1 cellular context compared by ENCODE assay signal in genomic region chr16:11105038-11105903, GRCh38.
A peak's percentile ranks its signal among the peaks of the same experiment; 100 is the strongest.
TF ChIP-seq lines count a peak whose summit lies in the region.

No MANE protein-coding gene starts in this region.

TF ChIP-seq in K562, 482 proteins besides CTCF, POLR2A, EP300 and RAD21 (continued from another document and continues in another):
- TF ChIP-seq PKNOX1 (IDR thresholded peaks at IDR 0.05) (peak; percentile 87), NR4A1 (CRISPR knock-in tag; IDR thresholded peaks at IDR 0.05) (no peak), NR4A1 (tag; IDR thresholded peaks at IDR 0.05) (0 out of 2 replicates have a peak, but pooled peaks have one; percentile 59), ZBTB7A (IDR thresholded peaks at IDR 0.05; ENCODE audit: borderline replicate concordance, control insufficient read depth, low read depth, low read length) (no peak), FOXK1 (CRISPR knock-in tag; IDR thresholded peaks at IDR 0.05; ENCODE audit: borderline replicate concordance) (no peak), HDAC1 (IDR thresholded peaks at IDR 0.05) (peak in 1 of 2 experiments; percentile 97; a peak in 2 of 4 replicates), NCOA6 (IDR thresholded peaks at IDR 0.05) (no peak), SIN3A (IDR thresholded peaks at IDR 0.05; ENCODE audit: borderline replicate concordance in 2 of 2, control insufficient read depth in 1 of 2, low read depth in 2 of 2, low read length in 2 of 2) (no peak), ATF7 (IDR thresholded peaks at IDR 0.05) (peak; percentile 98), BRCA1 (IDR thresholded peaks at IDR 0.05) (no peak), BRCA1 (CRISPR knock-in tag; IDR thresholded peaks at IDR 0.05) (no peak), SRF (CRISPR knock-in tag; IDR thresholded peaks at IDR 0.05) (peak in 1 of 2 experiments; percentile 82; a peak in 1 of 4 replicates), DNMT1 (IDR thresholded peaks at IDR 0.05) (no peak), LEF1 (IDR thresholded peaks at IDR 0.05) (peak; percentile 95), KLF6 (CRISPR knock-in tag; IDR thresholded peaks at IDR 0.05; ENCODE audit: borderline replicate concordance) (no peak; the same call in 1 of the 2 replicates), CCNT2 (IDR thresholded peaks at IDR 0.05; ENCODE audit: borderline replicate concordance, extremely low read depth, insufficient read length, low read depth, low read length) (peak; percentile 98), TBP (optimal IDR thresholded peaks at IDR 0.05; ENCODE audit: low read depth, low read length) (no peak), RBM39 (optimal IDR thresholded peaks at IDR 0.05; ENCODE audit: low read depth, low read length) (no peak), ZBTB34 (CRISPR knock-in tag; IDR thresholded peaks at IDR 0.05) (no peak), TAF9B (IDR thresholded peaks at IDR 0.05; ENCODE audit: partially characterized antibody) (peak; percentile 94), CTBP1 (IDR thresholded peaks at IDR 0.05; ENCODE audit: borderline replicate concordance) (peak; percentile 99), CBX1 (IDR thresholded peaks at IDR 0.05; ENCODE audit: low read depth) (no peak), THRA (IDR thresholded peaks at IDR 0.05) (no peak), ZC3H4 (CRISPR knock-in tag; IDR thresholded peaks at IDR 0.05; ENCODE audit: borderline replicate concordance) (no peak), ZNF586 (CRISPR knock-in tag; conservative IDR thresholded peaks at IDR 0.05) (no peak), SRSF9 (IDR thresholded peaks at IDR 0.05; ENCODE audit: borderline replicate concordance, low read depth, low read length) (no peak), TEAD2 (tag; IDR thresholded peaks at IDR 0.05) (peak; percentile 92), BCOR (IDR thresholded peaks at IDR 0.05) (peak; percentile 97), FOS (IDR thresholded peaks at IDR 0.05; ENCODE audit: extremely low read depth, insufficient read length) (no peak), RBBP5 (IDR thresholded peaks at IDR 0.05; ENCODE audit: borderline replicate concordance, insufficient read depth, low read length, poor library complexity, severe bottlenecking) (peak; percentile 83), NCOA1 (IDR thresholded peaks at IDR 0.05; ENCODE audit: low read depth) (peak; percentile 97), SIX5 (IDR thresholded peaks at IDR 0.05; ENCODE audit: borderline replicate concordance in 1 of 2, insufficient read depth in 1 of 2, low read depth in 1 of 2, low read length in 2 of 2) (no peak), ESRRB (CRISPR knock-in tag; IDR thresholded peaks at IDR 0.05; ENCODE audit: borderline replicate concordance) (no peak), PATZ1 (CRISPR knock-in tag; IDR thresholded peaks at IDR 0.05; ENCODE audit: borderline replicate concordance) (no peak), STAG1 (CRISPR knock-in tag; IDR thresholded peaks at IDR 0.05; ENCODE audit: borderline replicate concordance) (no peak), PURB (CRISPR knock-in tag; IDR thresholded peaks at IDR 0.05; ENCODE audit: low read depth) (no peak), THAP7 (CRISPR knock-in tag; IDR thresholded peaks at IDR 0.05) (no peak), PHTF2 (CRISPR knock-in tag; IDR thresholded peaks at IDR 0.05) (no peak), FOXA1 (IDR thresholded peaks at IDR 0.05; ENCODE audit: borderline replicate concordance) (no peak), REST (CRISPR knock-in tag; IDR thresholded peaks at IDR 0.05; ENCODE audit: low read depth) (no peak), MTA2 (IDR thresholded peaks at IDR 0.05; ENCODE audit: low read depth) (peak; percentile 98), YBX1 (IDR thresholded peaks at IDR 0.05) (no peak), CBFA2T3 (IDR thresholded peaks at IDR 0.05) (peak; percentile 99), SETDB1 (IDR thresholded peaks at IDR 0.05; ENCODE audit: low read length) (no peak), ZNF175 (CRISPR knock-in tag; IDR thresholded peaks at IDR 0.05; ENCODE audit: low read depth) (peak; percentile 92), RBFOX2 (IDR thresholded peaks at IDR 0.05; ENCODE audit: low read depth, low read length) (no peak), ZNF778 (CRISPR knock-in tag; IDR thresholded peaks at IDR 0.05) (no peak), HSF4 (CRISPR knock-in tag; IDR thresholded peaks at IDR 0.05; ENCODE audit: borderline replicate concordance) (no peak), HNRNPUL1 (IDR thresholded peaks at IDR 0.05; ENCODE audit: low read length) (no peak), HLTF (IDR thresholded peaks at IDR 0.05) (no peak; the same call in 1 of the 2 replicates), ZNF324 (CRISPR knock-in tag; IDR thresholded peaks at IDR 0.05) (no peak), GTF2B (IDR thresholded peaks at IDR 0.05; ENCODE audit: extremely low read depth, insufficient read length) (no peak), MAFG (tag; conservative IDR thresholded peaks at IDR 0.05) (0 out of 2 replicates have a peak, but pooled peaks have one; percentile 21), ZNF143 (CRISPR knock-in tag; IDR thresholded peaks at IDR 0.05) (no peak), CREM (IDR thresholded peaks at IDR 0.05; ENCODE audit: low read depth) (peak; percentile 86), NCOR1 (IDR thresholded peaks at IDR 0.05) (peak; percentile 99), ZKSCAN8 (CRISPR knock-in tag; IDR thresholded peaks at IDR 0.05) (peak; percentile 67; the same call in 1 of the 2 replicates), DEAF1 (CRISPR knock-in tag; IDR thresholded peaks at IDR 0.05) (no peak), POLR2AphosphoS2 (IDR thresholded peaks at IDR 0.05; ENCODE audit: low read length) (no peak)
